8 cellular contexts compared by ENCODE assay signal in genomic region chr7:90629306-90629918, GRCh38. TPM values are rescaled to one million over a fixed set of nuclear protein-coding genes. Genes with fewer than 3 reads are reported as not detected.
DNase-seq lines count a peak whose midpoint lies in the region; ATAC-seq and TF ChIP-seq lines count a peak whose summit lies in the region.

No MANE protein-coding gene starts in this region.

- H3K4me1 ChIP-seq in gastroesophageal sphincter, result peaks cover 0 to 19% (median 8%) of the 10 kb centered on the region in 3 donors
- H3K4me1 ChIP-seq in sigmoid colon, result peaks cover 0 to 23% (median 14%) of the 10 kb centered on the region in 4 donors

- H3K9me3 Mint-ChIP-seq in activated T-cell treated with anti-CD3 and anti-CD28 coated beads, Interleukin-2, amount 50 U/mL, for 72 hours, result no peaks in the 10 kb centered on the region
- H3K9me3 Mint-ChIP-seq in activated T-cell treated with anti-CD3 and anti-CD28 coated beads, Interleukin-2, amount 50 U/mL, for 24 hours, result no peaks in the 10 kb centered on the region

- WGBS in gastroesophageal sphincter (ENCODE audit: low coverage in 1 of 2), 2 donors, result 95 to 100% methylated on average over 1 to 6 of the region's 6 CpGs
- 91 to 95% methylated on average over 6 of the region's 6 CpGs for WGBS in sigmoid colon, 2 donors

- no peak overlapping the region for H3K4me3 Mint-ChIP-seq in activated T-cell treated with anti-CD3 and anti-CD28 coated beads, Interleukin-2, amount 50 U/mL, for 72 hours
- H3K4me3 Mint-ChIP-seq in activated T-cell treated with anti-CD3 and anti-CD28 coated beads, Interleukin-2, amount 50 U/mL, for 24 hours, result no peak overlapping the region

- H3K27ac Mint-ChIP-seq in activated T-cell treated with anti-CD3 and anti-CD28 coated beads, Interleukin-2, amount 50 U/mL, for 72 hours, result no peak overlapping the region
- no peak overlapping the region for H3K27ac Mint-ChIP-seq in activated T-cell treated with anti-CD3 and anti-CD28 coated beads, Interleukin-2, amount 50 U/mL, for 24 hours

- intact Hi-C loops in sigmoid colon (cut with DNase I), result loop anchor here (2.0 kb wide), 1 partner anchor 175 kb away; no protein-coding TSS in a partner anchor

- TF ChIP-seq CTCF in gastroesophageal sphincter (IDR thresholded peaks at IDR 0.05), result peak; percentile 43 to 71 (median 53)
- peak; percentile 10 to 56 (median 35) for TF ChIP-seq CTCF in sigmoid colon (IDR thresholded peaks at IDR 0.05)

- H3K4me1 Mint-ChIP-seq in activated T-cell treated with anti-CD3 and anti-CD28 coated beads, Interleukin-2, amount 50 U/mL, for 72 hours (ENCODE audit: low read depth), result no peaks in the 10 kb centered on the region
- H3K4me1 Mint-ChIP-seq in activated T-cell treated with anti-CD3 and anti-CD28 coated beads, Interleukin-2, amount 50 U/mL, for 24 hours (ENCODE audit: low read depth), result no peaks in the 10 kb centered on the region

- TF ChIP-seq POLR2A in gastroesophageal sphincter (IDR thresholded peaks at IDR 0.05) (no peak), sigmoid colon (IDR thresholded peaks at IDR 0.05) (no peak)

- H3K9me3 ChIP-seq in gastroesophageal sphincter (no peaks in the 10 kb centered on the region), sigmoid colon (no peaks in the 10 kb centered on the region)

- H3K36me3 ChIP-seq in gastroesophageal sphincter, result no peaks in the 10 kb centered on the region
- no peaks in the 10 kb centered on the region for H3K36me3 ChIP-seq in sigmoid colon

- TF ChIP-seq EP300 in gastroesophageal sphincter (IDR thresholded peaks at IDR 0.05) (no peak), sigmoid colon (IDR thresholded peaks at IDR 0.05) (no peak)

- H3K4me3 ChIP-seq in gastroesophageal sphincter (no peak overlapping the region), sigmoid colon (no peak overlapping the region)

- H3K27me3 ChIP-seq in gastroesophageal sphincter, result no peaks in the 10 kb centered on the region
- no peaks in the 10 kb centered on the region for H3K27me3 ChIP-seq in sigmoid colon

- peak; percentile 4 to 12 for DNase-seq in activated T-cell treated with anti-CD3 and anti-CD28 coated beads, Interleukin-2, amount 50 U/mL, for 72 hours
- no peak for DNase-seq in activated T-cell treated with anti-CD3 and anti-CD28 coated beads, Interleukin-2, amount 50 U/mL, for 24 hours
- peak; percentile 58 for DNase-seq in H4 (ENCODE audit: low spot score)
- peak; percentile 62 for DNase-seq in M059J (ENCODE audit: low read depth)
- peak; percentile 21 for DNase-seq in SKM-1 (lab: John Stamatoyannopoulos, UW; ENCODE audit: unreplicated experiment)
- no peak for DNase-seq in sigmoid colon
- DNase-seq in GOT3 (lab: John Stamatoyannopoulos, UW), result no peak

- no peak overlapping the region for H3K27ac ChIP-seq in gastroesophageal sphincter
- H3K27ac ChIP-seq in sigmoid colon, result no peak overlapping the region

- no peaks in the 10 kb centered on the region for H3K27me3 Mint-ChIP-seq in activated T-cell treated with anti-CD3 and anti-CD28 coated beads, Interleukin-2, amount 50 U/mL, for 72 hours (ENCODE audit: low read depth)
- H3K27me3 Mint-ChIP-seq in activated T-cell treated with anti-CD3 and anti-CD28 coated beads, Interleukin-2, amount 50 U/mL, for 24 hours, result no peaks in the 10 kb centered on the region

- no peaks in the 10 kb centered on the region for H3K36me3 Mint-ChIP-seq in activated T-cell treated with anti-CD3 and anti-CD28 coated beads, Interleukin-2, amount 50 U/mL, for 72 hours (ENCODE audit: insufficient read depth in 2 of 2)
- no peaks in the 10 kb centered on the region for H3K36me3 Mint-ChIP-seq in activated T-cell treated with anti-CD3 and anti-CD28 coated beads, Interleukin-2, amount 50 U/mL, for 24 hours (ENCODE audit: low read depth)

- peak; percentile 49 to 52 for ATAC-seq in activated T-cell treated with anti-CD3 and anti-CD28 coated beads, Interleukin-2, amount 50 U/mL, for 72 hours (replicated peaks in 1 of 2)
- ATAC-seq in gastroesophageal sphincter, result no peak

RNA-seq across cellular contexts. Expression of gene CDK14, which starts 33.3 kb away (rescaled TPM):
- 1 to 10 TPM in 1 of 2 donors, under 1 TPM in 1; 0.49 to 1.7 TPM for total RNA-seq in activated T-cell treated with anti-CD3 and anti-CD28 coated beads, Interleukin-2, amount 50 U/mL, for 72 hours
- 9.9 and 14.0 TPM in 2 replicates for total RNA-seq in H4 (2014; rRNA removed; shearing (Covaris generic))
- 3.9 and 6.5 TPM in 2 replicates for total RNA-seq in M059J (2014; rRNA removed; shearing (Covaris generic))
- total RNA-seq in gastroesophageal sphincter (10 to 100 TPM; 14.8 to 28.7 (median 18.4) TPM), sigmoid colon (10 to 100 TPM; 11.1 to 19.3 (median 16.4) TPM)
- polyA plus RNA-seq in sigmoid colon, result 1 to 10 TPM in 2 of 3 donors, under 1 TPM in 1; 0.92 to 4.0 (median 2.4) TPM

Comparison
In these comparisons a context has a peak if more than half of its experiments do, and no peak if none do; other contexts are left out.
1. DNase-seq: peak in activated T-cell treated with anti-CD3 and anti-CD28 coated beads, Interleukin-2, amount 50 U/mL, for 72 hours (2 of 2), H4 (single experiment), M059J (single experiment) and SKM-1 (single experiment); none in activated T-cell treated with anti-CD3 and anti-CD28 coated beads, Interleukin-2, amount 50 U/mL, for 24 hours (single experiment), sigmoid colon (single experiment) and GOT3 (single experiment).